ENCODE assay signal across 8 cellular contexts in genomic region chr17:6936370-6937028, GRCh38. TPM values are rescaled to one million over a fixed set of nuclear protein-coding genes. Genes with fewer than 3 reads are reported as not detected.
DNase-seq lines count a peak whose midpoint lies in the region; ATAC-seq, FAIRE-seq and TF ChIP-seq lines count a peak whose summit lies in the region.

No MANE protein-coding gene starts in this region.

- H4K20me1 ChIP-seq in PC-9 (ENCODE audit: insufficient read depth) (no peaks in the 10 kb centered on the region), endothelial cell of umbilical vein (replicated peaks; ENCODE audit: control insufficient read depth, extremely low read depth, insufficient read depth, low read length) (no peaks in the 10 kb centered on the region)

- no peaks in the 10 kb centered on the region for H3K36me3 ChIP-seq in Caco-2 (ENCODE audit: control insufficient read depth, insufficient read depth, low read length)
- no peaks in the 10 kb centered on the region for H3K36me3 ChIP-seq in PC-9 (ENCODE audit: low read depth)
- H3K36me3 ChIP-seq in endothelial cell of umbilical vein (ENCODE audit: control insufficient read depth in 2 of 2, extremely low read depth in 1 of 2, insufficient read depth in 2 of 2, low read length in 2 of 2): no peaks in the 10 kb centered on the region

- no peak for DNase-seq in Caco-2
- DNase-seq in PC-9: peak in 1 of 2 experiments; percentile 60
- DNase-seq in endothelial cell of umbilical vein (ENCODE audit: low read depth, low spot score): peak; percentile 38
- DNase-seq in nucleus accumbens (lab: John Stamatoyannopoulos, UW): peak in 39 of 56 donors; percentile 6 to 63 (median 26)
- DNase-seq in D721Med (ENCODE audit: insufficient read length, low spot score): no peak

- TF ChIP-seq CTCF in Caco-2 (IDR thresholded peaks at IDR 0.05; ENCODE audit: insufficient read depth in 1 of 2, low read depth in 1 of 2, low read length in 1 of 2, severe bottlenecking in 1 of 2, unreplicated experiment in 1 of 2): no peak
- no peak for TF ChIP-seq CTCF in PC-9 (conservative IDR thresholded peaks at IDR 0.05)
- no peak for TF ChIP-seq CTCF in endothelial cell of umbilical vein (IDR thresholded peaks at IDR 0.05; ENCODE audit: extremely low read depth in 1 of 2, insufficient read depth in 1 of 2, low read depth in 1 of 2, low read length in 2 of 2)
- TF ChIP-seq CTCF in D721Med (IDR thresholded peaks at IDR 0.05; ENCODE audit: insufficient read depth, missing control alignments): no peak

- peak overlapping the region; percentile 45; the same call in 1 of the 2 replicates for H3K4me2 ChIP-seq in PC-9
- H3K4me2 ChIP-seq in endothelial cell of umbilical vein (ENCODE audit: insufficient read depth, low read length): peak overlapping the region; percentile 31

- H3K27ac ChIP-seq in PC-9 (no peak overlapping the region), endothelial cell of umbilical vein (ENCODE audit: insufficient read depth, low read depth, low read length) (no peak overlapping the region)

- no peaks in the 10 kb centered on the region for H3F3A ChIP-seq in PC-9 (ENCODE audit: insufficient read depth, low read depth)

- no peak for TF ChIP-seq POLR2A in endothelial cell of umbilical vein (IDR thresholded peaks at IDR 0.05; ENCODE audit: low read depth, low read length)

- H3K4me3 ChIP-seq in Caco-2 (ENCODE audit: low read depth, low read length) (peak overlapping the region; percentile 20), PC-9 (peak overlapping the region; percentile 35; the same call in 1 of the 2 replicates), endothelial cell of umbilical vein (replicated peaks in 1 of 3; ENCODE audit: insufficient read depth in 1 of 3, low read depth in 1 of 3, low read length in 3 of 3) (peak overlapping the region; percentile 19 to 50 (median 39))

- H3K27me3 ChIP-seq in Caco-2 (replicated peaks; ENCODE audit: control insufficient read depth, insufficient read depth, low read length) (no peaks in the 10 kb centered on the region), PC-9 (ENCODE audit: insufficient read depth, low read depth) (no peaks in the 10 kb centered on the region), endothelial cell of umbilical vein (ENCODE audit: control insufficient read depth in 2 of 2, insufficient read depth in 2 of 2, low read length in 2 of 2) (peaks cover 3 to 8% of the 10 kb centered on the region in 2 experiments)

- BruUV-seq in Caco-2 (replicated peaks; lab: Mats Ljungman, UMichigan): no TSS peak
- TSS peak; percentile 81 for BruUV-seq in PC-9 (replicated peaks; lab: Mats Ljungman, UMichigan)
- BruUV-seq in endothelial cell of umbilical vein (replicated peaks; lab: Mats Ljungman, UMichigan): no TSS peak

- H3K9me2 ChIP-seq in PC-9 (ENCODE audit: insufficient read depth): no peaks in the 10 kb centered on the region

- CTCF ChIA-PET in Caco-2 (lab: Charles Lee) (no interaction called here), PC-9 (lab: Charles Lee) (interaction anchor here (0.5 kb wide), 1 partner anchor 36 kb away, joined by 3 read pairs; no protein-coding TSS in a partner anchor), endothelial cell of umbilical vein (lab: Charles Lee) (interaction anchor here (1.1 to 2.1 kb wide), 2 partner anchors 21 to 25 kb away, joined by 3 to 10 read pairs; no protein-coding TSS in a partner anchor)

- H3K4me1 Mint-ChIP-seq in Caco-2 (ENCODE audit: low read depth, unreplicated experiment): peaks cover 6% of the 10 kb centered on the region

- FAIRE-seq in endothelial cell of umbilical vein (lab: Jason Lieb, UNC) (no peak), D721Med (lab: Jason Lieb, UNC) (no peak)

- no peaks in the 10 kb centered on the region for H3K9me3 Mint-ChIP-seq in Caco-2 (ENCODE audit: unreplicated experiment)

- no peak overlapping the region for H3K27ac Mint-ChIP-seq in Caco-2 (ENCODE audit: unreplicated experiment)

- ATAC-seq in GM21528 (IDR thresholded peaks at IDR 0.05; ENCODE audit: low FRiP score, unreplicated experiment): no peak
- ATAC-seq in HG03139 (IDR thresholded peaks at IDR 0.05; ENCODE audit: unreplicated experiment): no peak
- no peak for ATAC-seq in GM21825 (IDR thresholded peaks at IDR 0.05; ENCODE audit: unreplicated experiment)

- POLR2A ChIA-PET in Caco-2 (lab: Charles Lee): interaction anchor here (0.6 kb wide), 1 partner anchor 285 kb away, joined by 5 read pairs; no protein-coding TSS in a partner anchor
- POLR2A ChIA-PET in PC-9 (lab: Charles Lee; ENCODE audit: unreplicated experiment): interaction anchor here (0.6 to 0.7 kb wide), 3 partner anchors 23 to 113 kb away, joined by 3 to 5 read pairs (median 3); no protein-coding TSS in a partner anchor
- POLR2A ChIA-PET in endothelial cell of umbilical vein (lab: Charles Lee): no interaction called here

- H3K9me3 ChIP-seq in Caco-2 (no peaks in the 10 kb centered on the region), PC-9 (ENCODE audit: insufficient read depth, low read depth) (no peaks in the 10 kb centered on the region; the same call in 1 of the 2 replicates), endothelial cell of umbilical vein (replicated peaks; ENCODE audit: control insufficient read depth, insufficient read depth, low read length) (no peaks in the 10 kb centered on the region)

- H3K79me2 ChIP-seq in PC-9 (ENCODE audit: low read depth) (no peaks in the 10 kb centered on the region), endothelial cell of umbilical vein (ENCODE audit: control insufficient read depth, insufficient read depth, low read length) (no peaks in the 10 kb centered on the region)

- H2AFZ ChIP-seq in PC-9: peak overlapping the region; percentile 56
- peak overlapping the region; percentile 24 for H2AFZ ChIP-seq in endothelial cell of umbilical vein (ENCODE audit: low read depth, low read length)

- H3K36me3 Mint-ChIP-seq in Caco-2 (ENCODE audit: insufficient read depth, unreplicated experiment): no peaks in the 10 kb centered on the region

- H3K9me1 ChIP-seq in endothelial cell of umbilical vein (replicated peaks; ENCODE audit: control insufficient read depth, extremely low read depth, insufficient read depth, low read length): no peaks in the 10 kb centered on the region

- H3K9ac ChIP-seq in endothelial cell of umbilical vein (replicated peaks; ENCODE audit: extremely low read depth, insufficient read depth, low read length): peak overlapping the region; percentile 28

- dilution Hi-C loops in endothelial cell of umbilical vein (cut with MboI; ENCODE audit: extremely low pct_ligation_motif_present, low sequenced_read_pairs): no loop called here

- intact Hi-C loops in Caco-2 (cut with micrococcal nuclease; ENCODE audit: unreplicated experiment) (no loop called here), PC-9 (cut with micrococcal nuclease; ENCODE audit: unreplicated experiment) (no loop called here), endothelial cell of umbilical vein (cut with micrococcal nuclease) (no loop called here)

- H3K27me3 Mint-ChIP-seq in Caco-2 (ENCODE audit: insufficient read depth, unreplicated experiment): no peaks in the 10 kb centered on the region

- peak overlapping the region; percentile 47 for H3K4me3 Mint-ChIP-seq in Caco-2 (ENCODE audit: unreplicated experiment)

- H3K4me1 ChIP-seq in Caco-2 (no peaks in the 10 kb centered on the region), PC-9 (replicated peaks; ENCODE audit: insufficient read depth) (no peaks in the 10 kb centered on the region), endothelial cell of umbilical vein (ENCODE audit: control insufficient read depth, extremely low read depth, insufficient read depth, low read length) (no peaks in the 10 kb centered on the region)

TF ChIP-seq in endothelial cell of umbilical vein, 7 proteins besides CTCF, POLR2A, EP300 and RAD21:
- no peak for TF ChIP-seq FOS (IDR thresholded peaks at IDR 0.05; ENCODE audit: borderline replicate concordance, insufficient read depth, low read length)
- TF ChIP-seq MAX (IDR thresholded peaks at IDR 0.05; ENCODE audit: insufficient read depth, insufficient read length): no peak
- no peak for TF ChIP-seq JUN (IDR thresholded peaks at IDR 0.05; ENCODE audit: borderline replicate concordance, insufficient read depth, insufficient read length, low read depth)
- no peak for TF ChIP-seq EZH2 (IDR thresholded peaks at IDR 0.05; ENCODE audit: borderline replicate concordance, low read depth, low read length, severe bottlenecking)
- TF ChIP-seq MYC (IDR thresholded peaks at IDR 0.05; ENCODE audit: low read depth, low read length): no peak
- no peak for TF ChIP-seq POLR2AphosphoS5 (IDR thresholded peaks at IDR 0.05; ENCODE audit: insufficient read depth, low read depth, low read length)
- TF ChIP-seq GATA2 (IDR thresholded peaks at IDR 0.05; ENCODE audit: insufficient read depth, insufficient read length, low read depth, low read length): no peak

RNA-seq across cellular contexts. Expression of gene ALOX12, which starts 59.4 kb away (rescaled TPM):
- total RNA-seq in Caco-2 (2022) (not detected in 2 replicates), PC-9 (2021) (not detected in 2 replicates), endothelial cell of umbilical vein (not detected in 2 replicates)
- polyA plus RNA-seq in endothelial cell of umbilical vein: not detected in 2 replicates
- polyA plus RNA-seq in endothelial cell of umbilical vein (2011; cell fraction: cytosol; rRNA removed): 0.03 TPM in 1 of 2 replicates, not detected in the other
- polyA plus RNA-seq in endothelial cell of umbilical vein (2011; cell fraction: nucleus; rRNA removed): not detected in 2 replicates
- 0.16 and 0.52 TPM in 2 replicates for polyA plus RNA-seq in endothelial cell of umbilical vein (2012)
- not detected in 2 replicates for polyA minus RNA-seq in endothelial cell of umbilical vein
- polyA minus RNA-seq in endothelial cell of umbilical vein (2011; cell fraction: cytosol; rRNA and poly(A)+ RNA removed): not detected
- polyA minus RNA-seq in endothelial cell of umbilical vein (2011; cell fraction: nucleus; rRNA and poly(A)+ RNA removed): not detected in 2 replicates

Comparison
In these comparisons a context has a peak if more than half of its experiments do, and no peak if none do; other contexts are left out.
1. DNase-seq: peak in endothelial cell of umbilical vein (single experiment) and nucleus accumbens (39 of 56); none in Caco-2 (0 of 2) and D721Med (single experiment).
2. Peak in every context shown above with its lines, with median percentiles within 50 percentile points of each other: H3K4me3 ChIP-seq.